Comparison of ENCODE assay signal across 8 cellular contexts in the genomic region with DNA sequence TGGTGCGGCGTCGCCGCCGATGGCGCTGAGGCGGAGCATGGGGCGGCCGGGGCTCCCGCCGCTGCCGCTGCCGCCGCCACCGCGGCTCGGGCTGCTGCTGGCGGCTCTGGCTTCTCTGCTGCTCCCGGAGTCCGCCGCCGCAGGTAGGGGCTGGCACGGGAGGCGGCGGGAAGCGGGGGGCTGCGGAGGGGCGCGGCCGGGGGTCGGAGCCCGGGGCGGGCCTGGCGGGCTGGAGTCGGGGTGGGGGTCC.
DNase-seq lines count a peak whose midpoint lies in the region; ATAC-seq and TF ChIP-seq lines count a peak whose summit lies in the region.

No MANE protein-coding gene starts in this region.

- ATAC-seq in GM19467 (IDR thresholded peaks at IDR 0.05; ENCODE audit: unreplicated experiment) (no peak), HG03025 (IDR thresholded peaks at IDR 0.05; ENCODE audit: low FRiP score, unreplicated experiment) (no peak)

- no peak for TF ChIP-seq CTCF in AG09309 (IDR thresholded peaks at IDR 0.05; ENCODE audit: control insufficient read depth, insufficient read depth, low read depth, low read length, missing control alignments)
- no peak for TF ChIP-seq CTCF in epithelial cell of esophagus (IDR thresholded peaks at IDR 0.05; ENCODE audit: insufficient read depth, low read depth, low read length, missing control alignments)

- no peak for DNase-seq in AG09309 (ENCODE audit: low read depth)
- no peak for DNase-seq in NT2/D1 (ENCODE audit: low read depth, low spot score)
- DNase-seq in epithelial cell of esophagus (ENCODE audit: low read depth): no peak
- no peak for DNase-seq in DMS53 treated with DMSO at 0.1 percent for 48 hours (lab: John Stamatoyannopoulos, UW; ENCODE audit: unreplicated experiment)
- DNase-seq in T-helper 2 cell: no peak

- H3K36me3 ChIP-seq in NT2/D1 (ENCODE audit: insufficient read depth, insufficient read length, low read length) (peaks cover 29% of the 10 kb centered on the region), neuron (ENCODE audit: insufficient read depth, low read length) (no peaks in the 10 kb centered on the region)

- H3K4me1 ChIP-seq in NT2/D1 (ENCODE audit: insufficient read depth, insufficient read length): peaks cover 36% of the 10 kb centered on the region
- H3K4me1 ChIP-seq in neuron (ENCODE audit: insufficient read depth, low read length): peaks cover 36% of the 10 kb centered on the region

- H3K4me3 ChIP-seq in AG09309 (ENCODE audit: control insufficient read depth, low read depth, low read length) (peak overlapping the region; percentile 72), NT2/D1 (ENCODE audit: insufficient read length, low read depth) (peak overlapping the region; percentile 80), epithelial cell of esophagus (ENCODE audit: low read length) (peak overlapping the region; percentile 60), neuron (ENCODE audit: low read length) (peak overlapping the region; percentile 69)

- H3K27me3 ChIP-seq in NT2/D1 (ENCODE audit: insufficient read depth, insufficient read length) (no peaks in the 10 kb centered on the region), neuron (ENCODE audit: insufficient read depth, low read length) (peaks cover 3% of the 10 kb centered on the region)

- peak overlapping the region; percentile 90 for H3K9ac ChIP-seq in NT2/D1 (ENCODE audit: insufficient read length, low read depth)

- H2AFZ ChIP-seq in neuron (ENCODE audit: low read depth, low read length): peak overlapping the region; percentile 44

- H3K9me3 ChIP-seq in NT2/D1 (ENCODE audit: insufficient read depth, low read length) (no peaks in the 10 kb centered on the region), neuron (ENCODE audit: low read length) (no peaks in the 10 kb centered on the region)
